ENCODE assay signal across 27 cellular contexts in the genomic region with DNA sequence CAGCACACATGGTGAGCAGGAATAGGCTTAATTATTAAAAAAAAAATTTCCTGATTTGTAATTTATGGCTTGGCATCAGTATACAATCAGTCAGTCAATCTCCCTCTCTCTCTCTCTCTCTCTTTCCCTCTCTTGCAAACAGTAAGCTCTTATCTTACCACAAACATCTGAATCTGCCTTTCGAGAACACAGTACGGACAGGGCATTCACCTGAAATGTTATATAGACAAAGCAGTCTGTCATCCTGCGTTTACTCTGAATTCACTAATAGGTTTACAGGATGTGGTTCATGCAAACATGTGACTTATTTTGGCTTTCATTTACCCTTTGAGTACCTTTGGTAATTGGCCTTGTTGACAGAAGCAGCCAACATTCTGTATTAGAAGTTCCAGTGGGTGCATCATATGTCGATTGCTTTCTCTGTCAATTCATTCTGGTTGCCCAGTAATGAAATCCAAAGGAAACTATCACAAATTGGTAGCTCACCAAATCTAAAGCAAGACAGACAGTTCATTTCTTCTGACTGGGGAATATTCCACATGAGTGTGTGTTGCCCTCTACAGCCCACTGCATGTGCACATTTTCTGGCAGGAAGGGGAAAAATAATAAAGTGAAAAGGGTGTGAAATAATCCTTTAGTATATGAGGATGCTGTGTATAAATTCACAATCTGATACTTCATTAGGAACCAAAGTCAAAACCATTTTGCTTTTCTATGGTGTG.
DNase-seq lines count a peak whose midpoint lies in the region; ATAC-seq and TF ChIP-seq lines count a peak whose summit lies in the region.
"Had no signal": no experiment of that assay in that cellular context is flagged by ENCODE, and none has a peak within 500 bp of the region (broad histone marks: within the 10 kb centered on the region; RNA-seq: fewer than 3 reads in every experiment).

No MANE protein-coding gene starts in this region.

- H3K4me3 Mint-ChIP-seq in Caco-2 (ENCODE audit: unreplicated experiment) = no peak overlapping the region
- H3K4me3 Mint-ChIP-seq in WTC11 = no peak overlapping the region
- H3K4me3 Mint-ChIP-seq: activated CD4-positive, alpha-beta T cell treated with anti-CD3 and anti-CD28 coated beads for 36 hours; activated T-cell treated with anti-CD3 and anti-CD28 coated beads, Interleukin-2, amount 50 U/mL, for 24 hours; endodermal cell; HFFc6; stimulated activated memory B cell treated with anti-CD40 and anti-IgM and Interleukin-4, amounts not matched to agents 10 μg/mL and 1 μg/mL and 100 μg/mL, for 72 hours had no signal

- TF ChIP-seq CTCF in Caco-2 (IDR thresholded peaks at IDR 0.05; ENCODE audit: insufficient read depth in 1 of 2, low read depth in 1 of 2, low read length in 1 of 2, severe bottlenecking in 1 of 2, unreplicated experiment in 1 of 2) = no peak
- TF ChIP-seq CTCF in WTC11 (IDR thresholded peaks at IDR 0.05) = no peak

- no peaks in the 10 kb centered on the region for H3K4me1 Mint-ChIP-seq in Caco-2 (ENCODE audit: low read depth, unreplicated experiment)
- no peaks in the 10 kb centered on the region for H3K4me1 Mint-ChIP-seq in WTC11
- H3K4me1 Mint-ChIP-seq: activated CD4-positive, alpha-beta T cell treated with anti-CD3 and anti-CD28 coated beads for 36 hours; endodermal cell; stimulated activated memory B cell treated with anti-CD40 and anti-IgM and Interleukin-4, amounts not matched to agents 10 μg/mL and 1 μg/mL and 100 μg/mL, for 72 hours had no signal

- H3K9me3 Mint-ChIP-seq in Caco-2 (ENCODE audit: unreplicated experiment) (no peaks in the 10 kb centered on the region), WTC11 (no peaks in the 10 kb centered on the region)
- H3K9me3 Mint-ChIP-seq: endodermal cell, HFFc6 had no signal

- H3K27me3 Mint-ChIP-seq in Caco-2 (ENCODE audit: insufficient read depth, unreplicated experiment) (no peaks in the 10 kb centered on the region), WTC11 (ENCODE audit: low read depth) (no peaks in the 10 kb centered on the region)
- H3K27me3 Mint-ChIP-seq: activated CD4-positive, alpha-beta T cell treated with anti-CD3 and anti-CD28 coated beads for 36 hours; activated T-cell treated with anti-CD3 and anti-CD28 coated beads, Interleukin-2, amount 50 U/mL, for 24 hours; stimulated activated memory B cell treated with anti-CD40 and anti-IgM and Interleukin-4, amounts not matched to agents 10 μg/mL and 1 μg/mL and 100 μg/mL, for 72 hours had no signal

- POLR2A ChIA-PET in Caco-2 (lab: Charles Lee) = no interaction called here
- POLR2A ChIA-PET in WTC11 (lab: Charles Lee) = no interaction called here

- no peaks in the 10 kb centered on the region for H3K9me3 ChIP-seq in Caco-2
- H3K9me3 ChIP-seq: esophagus muscularis mucosa, neutrophil, sigmoid colon, upper lobe of right lung had no signal

- H3K27me3 ChIP-seq in Caco-2 (replicated peaks; ENCODE audit: control insufficient read depth, insufficient read depth, low read length) = no peaks in the 10 kb centered on the region
- H3K27me3 ChIP-seq: esophagus muscularis mucosa, hepatocyte, neutrophil, sigmoid colon, upper lobe of right lung had no signal

- BruUV-seq in Caco-2 (replicated peaks; lab: Mats Ljungman, UMichigan) = no TSS peak

- H3K36me3 ChIP-seq in Caco-2 (ENCODE audit: control insufficient read depth, insufficient read depth, low read length) = no peaks in the 10 kb centered on the region
- H3K36me3 ChIP-seq: esophagus muscularis mucosa, neutrophil, sigmoid colon, upper lobe of right lung had no signal

- ATAC-seq in WTC11 (no peak), GM18873 (IDR thresholded peaks at IDR 0.05; ENCODE audit: low FRiP score, unreplicated experiment) (no peak)
- ATAC-seq: activated CD4-positive, alpha-beta T cell treated with anti-CD3 and anti-CD28 coated beads for 36 hours; stimulated activated memory B cell treated with anti-CD40 and anti-IgM and Interleukin-4, amounts not matched to agents 10 μg/mL and 1 μg/mL and 100 μg/mL, for 72 hours; upper lobe of right lung had no signal

- no peaks in the 10 kb centered on the region for H3K4me1 ChIP-seq in Caco-2
- H3K4me1 ChIP-seq: esophagus muscularis mucosa, sigmoid colon, upper lobe of right lung had no signal

- H3K27ac Mint-ChIP-seq in Caco-2 (ENCODE audit: unreplicated experiment) (no peak overlapping the region), WTC11 (no peak overlapping the region)
- H3K27ac Mint-ChIP-seq: activated CD4-positive, alpha-beta T cell treated with anti-CD3 and anti-CD28 coated beads for 36 hours; activated T-cell treated with anti-CD3 and anti-CD28 coated beads, Interleukin-2, amount 50 U/mL, for 24 hours; endodermal cell; HFFc6; stimulated activated memory B cell treated with anti-CD40 and anti-IgM and Interleukin-4, amounts not matched to agents 10 μg/mL and 1 μg/mL and 100 μg/mL, for 72 hours had no signal

- no peaks in the 10 kb centered on the region for H3K36me3 Mint-ChIP-seq in Caco-2 (ENCODE audit: insufficient read depth, unreplicated experiment)
- H3K36me3 Mint-ChIP-seq in WTC11 = no peaks in the 10 kb centered on the region
- H3K36me3 Mint-ChIP-seq: stimulated activated memory B cell treated with anti-CD40 and anti-IgM and Interleukin-4, amounts not matched to agents 10 μg/mL and 1 μg/mL and 100 μg/mL, for 72 hours had no signal

- intact Hi-C loops in Caco-2 (cut with micrococcal nuclease; ENCODE audit: unreplicated experiment) = no loop called here

- no peak overlapping the region for H3K4me3 ChIP-seq in Caco-2 (ENCODE audit: low read depth, low read length)
- H3K4me3 ChIP-seq: esophagus muscularis mucosa, hepatocyte, sigmoid colon, SK-N-MC, upper lobe of right lung had no signal

- DNase-seq in DMS153 (lab: John Stamatoyannopoulos, UW) = peak; percentile 91
- DNase-seq in NCI-H1092 treated with DMSO at 0.1 percent for 48 hours (lab: John Stamatoyannopoulos, UW) = peak; percentile 66
- peak; percentile 56 for DNase-seq in NCI-H774 (lab: John Stamatoyannopoulos, UW)
- DNase-seq in globus pallidus (ENCODE audit: low spot score) = peak; percentile 32
- DNase-seq in Caco-2 = no peak
- no peak for DNase-seq in SHP77 (lab: John Stamatoyannopoulos, UW)
- DNase-seq in WTC11 (ENCODE audit: low spot score) = no peak
- DNase-seq: activated CD4-positive, alpha-beta T cell treated with anti-CD3 and anti-CD28 coated beads for 36 hours; activated gamma-delta T cell; activated T-cell treated with anti-CD3 and anti-CD28 coated beads, Interleukin-2, amount 50 U/mL, for 24 hours; caudate nucleus; endodermal cell; HFFc6; Kasumi-1; NCI-H526 treated with DMSO at 0.1 percent for 48 hours; RPMI8226; sigmoid colon; stimulated activated CD4-positive, alpha-beta T cell treated with anti-CD3 and anti-CD28 coated beads, Interleukin-4, amount 100 ng/mL, for 4 hours; substantia nigra; T-helper 2 cell; upper lobe of right lung had no signal

- CTCF ChIA-PET in Caco-2 (lab: Charles Lee) = no interaction called here
- CTCF ChIA-PET in WTC11 (lab: Charles Lee) = no interaction called here

TF ChIP-seq in WTC11, 78 proteins besides CTCF, POLR2A, EP300 and RAD21:
- TF ChIP-seq ETV6 (CRISPR knock-in tag; IDR thresholded peaks at IDR 0.05) = no peak
- no peak for TF ChIP-seq PRRX2 (CRISPR knock-in tag; IDR thresholded peaks at IDR 0.05)
- TF ChIP-seq USF2 (CRISPR knock-in tag; IDR thresholded peaks at IDR 0.05) = no peak
- no peak for TF ChIP-seq GTF2I (CRISPR knock-in tag; conservative IDR thresholded peaks at IDR 0.05)
- TF ChIP-seq GRHL2 (CRISPR knock-in tag; IDR thresholded peaks at IDR 0.05; ENCODE audit: insufficient replicate concordance, severe bottlenecking) = no peak

Comparison
In these comparisons a context has a peak if more than half of its experiments do, and no peak if none do; other contexts are left out.
1. DNase-seq: peak in DMS153 (single experiment), NCI-H1092 treated with DMSO at 0.1 percent for 48 hours (single experiment), NCI-H774 (single experiment) and globus pallidus (single experiment); none in Caco-2 (0 of 2), SHP77 (0 of 2) and WTC11 (single experiment).